In genomic region chr12:6968426-6968825, GRCh38 we compare ENCODE assay signal across 1 cellular context.
TF ChIP-seq lines count a peak whose summit lies in the region.

No MANE protein-coding gene starts in this region.

TF ChIP-seq in IMR-90, 13 proteins besides CTCF, POLR2A, EP300 and RAD21:
- TF ChIP-seq SMC3 (IDR thresholded peaks at IDR 0.05; ENCODE audit: low read depth, low read length) (no peak), MXI1 (IDR thresholded peaks at IDR 0.05; ENCODE audit: borderline replicate concordance, low read depth, low read length) (no peak), RCOR1 (IDR thresholded peaks at IDR 0.05; ENCODE audit: insufficient replicate concordance, low read length) (no peak), BHLHE40 (IDR thresholded peaks at IDR 0.05; ENCODE audit: low read depth, low read length) (no peak), USF2 (IDR thresholded peaks at IDR 0.05; ENCODE audit: low read depth, low read length) (no peak), MAFK (IDR thresholded peaks at IDR 0.05; ENCODE audit: low read depth, low read length) (no peak), CHD1 (IDR thresholded peaks at IDR 0.05; ENCODE audit: low read depth, low read length) (no peak)
